Comparison of ENCODE assay signal across 8 cellular contexts in genomic region chr2:47309952-47310800, GRCh38. TPM values are rescaled to one million over a fixed set of nuclear protein-coding genes. Genes with fewer than 3 reads are reported as not detected.
DNase-seq lines count a peak whose midpoint lies in the region; ATAC-seq, FAIRE-seq and TF ChIP-seq lines count a peak whose summit lies in the region.

No MANE protein-coding gene starts in this region.

- TF ChIP-seq CTCF in GM06990 (IDR thresholded peaks at IDR 0.05; ENCODE audit: insufficient read depth, low read length, poor library complexity, severe bottlenecking) (no peak), astrocyte (IDR thresholded peaks at IDR 0.05; ENCODE audit: insufficient read depth, low read depth, low read length) (no peak)

- H3K9ac ChIP-seq in HUES48 (ENCODE audit: low read depth, low read length) (no peak overlapping the region), astrocyte (ENCODE audit: low read length) (no peak overlapping the region)

- no peaks in the 10 kb centered on the region for H3K27me3 Mint-ChIP-seq in astrocyte (ENCODE audit: low read depth, unreplicated experiment)

- H3K4me2 ChIP-seq in astrocyte (ENCODE audit: low read length): peak overlapping the region; percentile 14

- ATAC-seq in GM21526 (IDR thresholded peaks at IDR 0.05; ENCODE audit: low FRiP score, unreplicated experiment): peak; percentile 86

- H3K4me1 ChIP-seq in HUES48 (ENCODE audit: control insufficient read depth, insufficient read depth, low read length): peaks cover 14% of the 10 kb centered on the region
- H3K4me1 ChIP-seq in astrocyte (ENCODE audit: insufficient read depth, low read length): peaks cover 10% of the 10 kb centered on the region
- peaks cover 17% of the 10 kb centered on the region for H3K4me1 ChIP-seq in mesodermal cell (ENCODE audit: control insufficient read depth, insufficient read depth, low read length, poor library complexity, severe bottlenecking)

- H3K36me3 Mint-ChIP-seq in astrocyte (ENCODE audit: low read depth, unreplicated experiment): no peaks in the 10 kb centered on the region

- FAIRE-seq in astrocyte (lab: Jason Lieb, UNC): no peak

- 54 to 67% methylated on average over 3 to 5 of the region's 9 CpGs for WGBS in mesodermal cell (ENCODE audit: insufficient coverage in 2 of 2), 2 experiments

- H3K27ac Mint-ChIP-seq in astrocyte (ENCODE audit: unreplicated experiment): no peak overlapping the region

- H3K27ac ChIP-seq in HUES48 (ENCODE audit: low read depth, low read length): peak overlapping the region; percentile 37
- H3K27ac ChIP-seq in astrocyte (ENCODE audit: low read depth, low read length): no peak overlapping the region
- peak overlapping the region; percentile 50 for H3K27ac ChIP-seq in mesodermal cell (ENCODE audit: low read depth, low read length, severe bottlenecking)

- peaks cover 35% of the 10 kb centered on the region for H3K4me1 Mint-ChIP-seq in astrocyte (ENCODE audit: low read depth, unreplicated experiment)

- H3K9me3 ChIP-seq in HUES48 (ENCODE audit: control insufficient read depth, insufficient read depth, low read length) (no peaks in the 10 kb centered on the region), astrocyte (ENCODE audit: insufficient read depth, low read depth, low read length) (no peaks in the 10 kb centered on the region), mesodermal cell (ENCODE audit: control insufficient read depth, low read length) (no peaks in the 10 kb centered on the region)

- DNase-seq in GM06990 (ENCODE audit: extremely low read depth, insufficient read length) (peak; percentile 89), astrocyte (ENCODE audit: low read depth) (peak; percentile 54), GOT3 (lab: John Stamatoyannopoulos, UW) (no peak), activated gamma-delta T cell (lab: John Stamatoyannopoulos, UW) (no peak)
- no peak for DNase-seq in stimulated activated naive CD4-positive, alpha-beta T cell (lab: John Stamatoyannopoulos, UW)

- no peaks in the 10 kb centered on the region for H4K20me1 ChIP-seq in astrocyte (ENCODE audit: insufficient read depth, low read length)

- H3K9me3 Mint-ChIP-seq in astrocyte (ENCODE audit: unreplicated experiment): no peaks in the 10 kb centered on the region

- H3K4me3 ChIP-seq in GM06990 (replicated peaks; ENCODE audit: low read depth, low read length) (peak overlapping the region; percentile 1), HUES48 (ENCODE audit: low read depth, low read length) (no peak overlapping the region), astrocyte (ENCODE audit: insufficient read depth, low read depth, low read length) (no peak overlapping the region), mesodermal cell (ENCODE audit: extremely low read depth, insufficient read depth, low read length, poor library complexity, severe bottlenecking) (no peak overlapping the region)

- H3K27me3 ChIP-seq in GM06990 (replicated peaks; ENCODE audit: control insufficient read depth, insufficient read depth, low read length): no peaks in the 10 kb centered on the region
- no peaks in the 10 kb centered on the region for H3K27me3 ChIP-seq in HUES48 (ENCODE audit: control insufficient read depth, insufficient read depth, low read length)
- no peaks in the 10 kb centered on the region for H3K27me3 ChIP-seq in astrocyte (ENCODE audit: insufficient read depth, low read length)

- no peak overlapping the region for H2AFZ ChIP-seq in astrocyte (ENCODE audit: low read depth, low read length)

- no peaks in the 10 kb centered on the region for H3K79me2 ChIP-seq in astrocyte (ENCODE audit: insufficient read depth, low read length)

- no peak overlapping the region for H3K4me3 Mint-ChIP-seq in astrocyte (ENCODE audit: unreplicated experiment)

- H3K36me3 ChIP-seq in GM06990 (ENCODE audit: control insufficient read depth, insufficient read depth, low read length) (no peaks in the 10 kb centered on the region), HUES48 (ENCODE audit: control insufficient read depth, insufficient read depth, low read length) (no peaks in the 10 kb centered on the region), astrocyte (ENCODE audit: insufficient read depth, low read length) (no peaks in the 10 kb centered on the region), mesodermal cell (ENCODE audit: control insufficient read depth, insufficient read depth, low read length) (no peaks in the 10 kb centered on the region)

RNA-seq across cellular contexts. Expression of gene EPCAM, which starts 58.9 kb away (rescaled TPM):
- total RNA-seq in astrocyte: 15.2 and 23.5 TPM in 2 replicates
- polyA plus RNA-seq in mesodermal cell (2013, experiment 1 of 2): 4.8 TPM
- polyA plus RNA-seq in mesodermal cell (2013, experiment 2 of 2): 4.9 TPM

Comparison
In these comparisons a context has a peak if more than half of its experiments do, and no peak if none do; other contexts are left out.
1. DNase-seq: peak in GM06990 (single experiment) and astrocyte (single experiment); none in stimulated activated naive CD4-positive, alpha-beta T cell (0 of 6), GOT3 (single experiment) and activated gamma-delta T cell (single experiment).